Comparison of ENCODE assay signal across 1 cellular context in the genomic region with DNA sequence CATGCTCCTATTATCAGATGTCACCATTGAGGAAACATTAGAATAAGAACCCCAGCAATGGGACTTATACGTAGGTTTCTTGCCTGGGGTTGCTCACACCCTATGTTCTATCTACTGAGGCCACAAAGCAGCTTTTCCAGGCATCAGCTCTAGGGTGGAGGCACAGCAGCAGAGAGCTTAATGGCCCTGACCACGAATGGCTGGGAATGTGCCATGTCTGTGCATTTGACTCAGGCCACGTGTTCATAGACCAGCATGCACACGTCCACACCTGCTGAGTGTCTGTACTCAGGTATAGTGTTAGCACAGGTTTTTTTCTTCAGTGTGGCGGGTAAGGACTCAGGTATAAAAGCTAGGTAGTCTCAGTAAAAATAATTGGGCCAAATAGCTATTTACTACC.
TF ChIP-seq lines count a peak whose summit lies in the region.

No MANE protein-coding gene starts in this region.

TF ChIP-seq in A549, 52 proteins besides CTCF, POLR2A, EP300 and RAD21 (continued from another document):
- TF ChIP-seq, protein P1, sequence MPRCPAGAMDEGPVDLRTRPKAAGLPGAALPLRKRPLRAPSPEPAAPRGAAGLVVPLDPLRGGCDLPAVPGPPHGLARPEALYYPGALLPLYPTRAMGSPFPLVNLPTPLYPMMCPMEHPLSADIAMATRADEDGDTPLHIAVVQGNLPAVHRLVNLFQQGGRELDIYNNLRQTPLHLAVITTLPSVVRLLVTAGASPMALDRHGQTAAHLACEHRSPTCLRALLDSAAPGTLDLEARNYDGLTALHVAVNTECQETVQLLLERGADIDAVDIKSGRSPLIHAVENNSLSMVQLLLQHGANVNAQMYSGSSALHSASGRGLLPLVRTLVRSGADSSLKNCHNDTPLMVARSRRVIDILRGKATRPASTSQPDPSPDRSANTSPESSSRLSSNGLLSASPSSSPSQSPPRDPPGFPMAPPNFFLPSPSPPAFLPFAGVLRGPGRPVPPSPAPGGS (IDR thresholded peaks at IDR 0.05), result no peak
- TF ChIP-seq ZNF302 (CRISPR knock-in tag; IDR thresholded peaks at IDR 0.05) (no peak), PHF8 (IDR thresholded peaks at IDR 0.05; ENCODE audit: borderline replicate concordance, low read depth) (no peak)
